ENCODE assay signal across 22 cellular contexts in the genomic region with DNA sequence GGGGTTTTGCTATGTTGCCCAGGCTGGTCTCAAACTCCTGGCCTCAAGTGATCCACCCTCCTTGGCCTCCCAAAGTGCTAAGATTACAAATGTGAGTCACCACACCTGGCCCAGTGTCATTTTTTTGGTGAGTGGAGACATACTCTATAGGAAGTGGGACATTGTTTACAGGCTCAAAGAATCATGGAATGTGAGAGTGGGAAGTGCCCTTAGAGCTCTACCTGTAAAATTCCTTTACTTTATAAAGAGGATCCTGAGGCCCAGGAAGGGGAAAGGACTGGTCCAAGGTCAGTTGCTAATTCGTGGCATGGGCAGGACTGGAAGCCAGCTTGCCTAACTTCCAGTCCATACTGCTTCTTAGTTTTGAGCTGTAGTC. TPM values are rescaled to one million over a fixed set of nuclear protein-coding genes. Genes with fewer than 3 reads are reported as not detected.
A peak's percentile ranks its signal among the peaks of the same experiment; 100 is the strongest.
DNase-seq lines count a peak whose midpoint lies in the region; ATAC-seq and TF ChIP-seq lines count a peak whose summit lies in the region.
"Had no signal": no experiment of that assay in that cellular context is flagged by ENCODE, and none has a peak within 500 bp of the region (broad histone marks: within the 10 kb centered on the region; RNA-seq: fewer than 3 reads in every experiment).

No MANE protein-coding gene starts in this region.

- H3K79me2 ChIP-seq in PC-9 (ENCODE audit: low read depth) = no peaks in the 10 kb centered on the region

- CTCF ChIA-PET in PC-9 (lab: Charles Lee) = no interaction called here

- H3F3A ChIP-seq in PC-9 (ENCODE audit: insufficient read depth, low read depth) = peaks cover 20% of the 10 kb centered on the region

- H3K27ac ChIP-seq in PC-9 = peak overlapping the region; percentile 20
- H3K27ac ChIP-seq in lower lobe of right lung = no peak overlapping the region
- no peak overlapping the region for H3K27ac ChIP-seq in upper lobe of right lung

- BruUV-seq in PC-9 (replicated peaks; lab: Mats Ljungman, UMichigan) = no TSS peak

- H2AFZ ChIP-seq in PC-9 = peak overlapping the region; percentile 54

- H3K4me3 ChIP-seq in PC-9 = no peak overlapping the region
- no peak overlapping the region for H3K4me3 ChIP-seq in lower lobe of right lung
- no peak overlapping the region for H3K4me3 ChIP-seq in upper lobe of right lung

- DNase-seq in NCI-H82 (lab: John Stamatoyannopoulos, UW) (peak; percentile 19), NCI-H82 treated with DMSO at 0.1 percent for 48 hours (lab: John Stamatoyannopoulos, UW; ENCODE audit: unreplicated experiment) (no peak), PC-9 (peak; percentile 30 to 73), lower lobe of right lung (no peak), upper lobe of right lung (no peak), left colon (no peak), left cardiac atrium (no peak)
- no peak for DNase-seq in effector CD4-positive, alpha-beta T cell
- DNase-seq: 8988T; AML-193; C1 segment of cervical spinal cord; CD8-positive, alpha-beta T cell; EL; GF-D8; KG1; MV-4-11; NCI-H1105 treated with DMSO at 0.1 percent for 48 hours; NCI-H2081; NCI-H345; NCI-H774; RPMI8226; SHP77 had no signal

- H3K9me2 ChIP-seq in PC-9 (ENCODE audit: insufficient read depth) = no peaks in the 10 kb centered on the region

- H3K27me3 ChIP-seq in PC-9 (ENCODE audit: insufficient read depth, low read depth) (no peaks in the 10 kb centered on the region), lower lobe of right lung (ENCODE audit: low read depth) (no peaks in the 10 kb centered on the region), upper lobe of right lung (no peaks in the 10 kb centered on the region)

- H3K9me3 ChIP-seq in PC-9 (ENCODE audit: insufficient read depth, low read depth) (no peaks in the 10 kb centered on the region), lower lobe of right lung (no peaks in the 10 kb centered on the region), upper lobe of right lung (no peaks in the 10 kb centered on the region)

- intact Hi-C loops in PC-9 (cut with micrococcal nuclease; ENCODE audit: unreplicated experiment) (no loop called here), lower lobe of right lung (cut with DNase I) (no loop called here), upper lobe of right lung (cut with DNase I) (no loop called here), left colon (cut with DNase I, micrococcal nuclease) (no loop called here), left cardiac atrium (cut with DNase I) (no loop called here)

- POLR2A ChIA-PET in PC-9 (lab: Charles Lee; ENCODE audit: unreplicated experiment) = interaction anchor here (0.6 kb wide), 1 partner anchor 9 kb away, joined by 3 read pairs; a partner anchor contains a TSS

- ATAC-seq in lower lobe of right lung (peak; percentile 41 to 54), upper lobe of right lung (peak; percentile 52), left colon (no peak), left cardiac atrium (no peak)
- ATAC-seq: CD8-positive, alpha-beta T cell had no signal

- H3K36me3 ChIP-seq in PC-9 (ENCODE audit: low read depth) (no peaks in the 10 kb centered on the region), lower lobe of right lung (no peaks in the 10 kb centered on the region), upper lobe of right lung (no peaks in the 10 kb centered on the region)

- H3K4me2 ChIP-seq in PC-9 = peak overlapping the region; percentile 27

- H3K4me1 ChIP-seq in PC-9 (replicated peaks; ENCODE audit: insufficient read depth) (peaks cover 30% of the 10 kb centered on the region), lower lobe of right lung (no peaks in the 10 kb centered on the region), upper lobe of right lung (no peaks in the 10 kb centered on the region)

- TF ChIP-seq CTCF in PC-9 (conservative IDR thresholded peaks at IDR 0.05) (no peak), lower lobe of right lung (IDR thresholded peaks at IDR 0.05) (no peak), upper lobe of right lung (IDR thresholded peaks at IDR 0.05) (no peak)

- H4K20me1 ChIP-seq in PC-9 (ENCODE audit: insufficient read depth) = no peaks in the 10 kb centered on the region

RNA-seq across cellular contexts. Expression of a gene that starts 8.7 kb away (rescaled TPM):
- 19.0 and 26.3 TPM in 2 replicates for total RNA-seq in PC-9 (2021)
- total RNA-seq in lower lobe of right lung = 7.4 TPM
- 8.5 TPM for total RNA-seq in upper lobe of right lung
- total RNA-seq in left colon = 10 to 100 TPM; 10.2 to 11.0 TPM
- total RNA-seq in left cardiac atrium = 1 to 10 TPM; 6.4 to 8.4 TPM

RNA-seq across cellular contexts. Expression of a gene that starts 30.3 kb away (rescaled TPM):
- 154 and 233 TPM in 2 replicates for total RNA-seq in PC-9 (2021)
- 61.7 TPM for total RNA-seq in lower lobe of right lung
- 64.7 TPM for total RNA-seq in upper lobe of right lung
- total RNA-seq in left colon = 10 to 100 TPM; 60.6 to 67.1 TPM
- 10 to 100 TPM; 53.1 to 56.6 TPM for total RNA-seq in left cardiac atrium

Comparison
In these comparisons a context has a peak if more than half of its experiments do, and no peak if none do; other contexts are left out.
1. DNase-seq: peak in NCI-H82 (single experiment) and PC-9 (2 of 2); none in NCI-H82 treated with DMSO at 0.1 percent for 48 hours (single experiment), lower lobe of right lung (single experiment), upper lobe of right lung (single experiment), effector CD4-positive, alpha-beta T cell (single experiment), left colon (0 of 2) and left cardiac atrium (single experiment).
2. ATAC-seq: peak in lower lobe of right lung (2 of 2) and upper lobe of right lung (single experiment); none in left colon (single experiment) and left cardiac atrium (0 of 2).